Comparison of ENCODE assay signal across 1 cellular context in genomic region chr11:111934301-111934700, GRCh38.
TF ChIP-seq lines count a peak whose summit lies in the region.

No MANE protein-coding gene starts in this region.

TF ChIP-seq in A549, 52 proteins besides CTCF, POLR2A, EP300 and RAD21:
- TF ChIP-seq POLR2AphosphoS2 (conservative IDR thresholded peaks at IDR 0.05; ENCODE audit: low read length) (no peak), MAX (IDR thresholded peaks at IDR 0.05) (no peak)
